ENCODE assay signal across 13 cellular contexts in the genomic region with DNA sequence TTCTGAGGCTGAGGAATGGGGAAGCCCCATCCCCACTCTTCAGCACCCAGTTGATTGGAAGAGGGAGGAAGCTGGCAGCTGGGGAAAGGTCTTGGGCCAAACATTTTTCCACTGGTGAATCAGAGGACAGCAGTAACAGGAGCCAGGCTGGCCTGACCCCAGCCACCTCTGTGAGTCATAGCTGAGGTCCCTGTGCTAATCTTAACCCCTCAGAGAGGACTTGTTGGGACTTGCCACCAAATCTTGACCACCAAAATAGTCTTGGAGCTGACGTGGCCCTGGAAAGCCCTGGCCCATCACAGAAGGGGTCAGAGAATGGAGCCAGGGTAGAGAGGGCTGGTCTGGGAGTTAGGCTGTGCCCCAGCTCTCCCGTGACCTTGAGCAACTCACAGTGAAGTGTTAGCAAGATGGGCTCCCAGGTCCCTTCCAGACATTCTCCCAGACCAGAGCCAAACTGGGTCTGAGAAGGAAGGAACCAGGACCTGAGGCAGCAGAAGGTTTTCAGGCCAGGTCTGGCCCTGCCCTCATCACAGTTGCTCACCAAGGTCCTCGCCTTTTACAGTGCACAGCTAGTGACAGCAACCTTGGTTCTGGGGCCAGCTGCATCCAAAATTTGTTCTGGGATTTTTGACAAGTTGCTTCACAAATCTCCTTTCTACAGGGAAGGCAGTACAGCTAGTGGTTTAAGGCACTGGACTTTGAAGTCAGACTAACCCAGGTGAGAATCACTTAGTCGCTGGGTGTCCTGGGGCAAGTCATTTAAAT.
DNase-seq lines count a peak whose midpoint lies in the region; ATAC-seq, FAIRE-seq and TF ChIP-seq lines count a peak whose summit lies in the region.
"Had no signal": no experiment of that assay in that cellular context is flagged by ENCODE, and none has a peak within 500 bp of the region (broad histone marks: within the 10 kb centered on the region; RNA-seq: fewer than 3 reads in every experiment).

No MANE protein-coding gene starts in this region.

- peak in 1 of 2 experiments; percentile 47; a peak in 3 of 6 replicates for ATAC-seq in A549

- no peaks in the 10 kb centered on the region for H3K36me3 ChIP-seq in colonic mucosa
- H3K36me3 ChIP-seq: uterus had no signal

- no peak for TF ChIP-seq CTCF in A549 (IDR thresholded peaks at IDR 0.05)
- no peak for TF ChIP-seq CTCF in colonic mucosa (IDR thresholded peaks at IDR 0.05)
- TF ChIP-seq CTCF in lower leg skin (IDR thresholded peaks at IDR 0.05) = no peak
- no peak for TF ChIP-seq CTCF in type B pancreatic cell (conservative IDR thresholded peaks at IDR 0.05)

- peak; percentile 25 to 47 for DNase-seq in A549 (ENCODE audit: low read depth in 1 of 2, low spot score in 1 of 2)
- DNase-seq in HPDE6-E6E7 (ENCODE audit: extremely low spot score) = peak; percentile 60
- peak; percentile 24 for DNase-seq in colonic mucosa
- peak; percentile 58 to 94 for DNase-seq in lower leg skin (ENCODE audit: low spot score in 2 of 2)
- DNase-seq in type B pancreatic cell (ENCODE audit: extremely low spot score, unreplicated experiment) = no peak
- no peak for DNase-seq in NCI-H2227 (lab: John Stamatoyannopoulos, UW; ENCODE audit: unreplicated experiment)
- DNase-seq in NCI-H226 = no peak
- DNase-seq in DMS79 treated with DMSO at 0.1 percent for 48 hours (lab: John Stamatoyannopoulos, UW) = no peak
- DNase-seq: NCI-H187 treated with DMSO at 0.1 percent for 48 hours; stimulated activated CD4-positive, alpha-beta T cell treated with anti-CD3 and anti-CD28 coated beads, Interleukin-12 subunit alpha, Interleukin-12 subunit beta, amount 100 ng/mL, for 4 hours had no signal

- 0 out of 5 replicates have a peak, but pooled peaks of 1 of the 2 experiments have one; percentile 13 for TF ChIP-seq EP300 in A549 (IDR thresholded peaks at IDR 0.05)

- CTCF ChIA-PET in A549 (lab: Yijun Ruan, JAX) = interaction anchor here (0.7 to 2.5 kb wide), 9 partner anchors 10 to 698 kb away, joined by 3 to 6 read pairs (median 3); no protein-coding TSS in a partner anchor

- TF ChIP-seq POLR2A in A549 (IDR thresholded peaks at IDR 0.05; ENCODE audit: low read length) (no peak), lower leg skin (IDR thresholded peaks at IDR 0.05) (no peak)

- POLR2A ChIA-PET in A549 (lab: Yijun Ruan, JAX) = no interaction called here

- no peaks in the 10 kb centered on the region for H3K36me3 Mint-ChIP-seq in type B pancreatic cell
- H3K36me3 Mint-ChIP-seq: activated naive CD8-positive, alpha-beta T cell had no signal

- intact Hi-C loops in colonic mucosa (cut with DNase I) = no loop called here
- intact Hi-C loops in lower leg skin (cut with DNase I; ENCODE audit: low total_unique reads) = no loop called here

- TF ChIP-seq RAD21 in A549 (conservative IDR thresholded peaks at IDR 0.05 in 1 of 2, IDR thresholded peaks at IDR 0.05 in 1 of 2) = no peak

- peak overlapping the region; percentile 35 for H3K4me2 ChIP-seq in A549

- WGBS in A549 (ENCODE audit: missing lambda C conversion rate) = 80% methylated on average over 4 of the region's 4 CpGs
- WGBS in lower leg skin, 2 donors = 65 to 74% methylated on average over 4 of the region's 4 CpGs

- H3K27ac ChIP-seq in A549 (peak overlapping the region; percentile 50 to 78), colonic mucosa (no peak overlapping the region)
- H3K27ac ChIP-seq: uterus had no signal

- peaks cover 9% of the 10 kb centered on the region for H3K27me3 Mint-ChIP-seq in type B pancreatic cell

- H3K4me3 ChIP-seq in A549 (no peak overlapping the region), colonic mucosa (no peak overlapping the region), lower leg skin (ENCODE audit: low read depth, poor library complexity, severe bottlenecking) (no peak overlapping the region)
- H3K4me3 ChIP-seq: uterus had no signal

- H3K4me3 Mint-ChIP-seq in type B pancreatic cell = no peak overlapping the region
- H3K4me3 Mint-ChIP-seq: activated naive CD8-positive, alpha-beta T cell; T-helper 2 cell treated with Interferon-gamma antibody and Interleukin-4, amounts not matched to agents 5 μg/mL and 100 μg/mL, for 36 hours had no signal

- no peaks in the 10 kb centered on the region for H3K9me3 Mint-ChIP-seq in type B pancreatic cell
- H3K9me3 Mint-ChIP-seq: T-helper 2 cell treated with Interferon-gamma antibody and Interleukin-4, amounts not matched to agents 5 μg/mL and 100 μg/mL, for 36 hours had no signal

- FAIRE-seq in A549 (lab: Jason Lieb, UNC) = no peak

- no peaks in the 10 kb centered on the region for H3K27me3 ChIP-seq in colonic mucosa
- H3K27me3 ChIP-seq: uterus had no signal

- no peak overlapping the region for H3K9ac ChIP-seq in colonic mucosa (ENCODE audit: low read depth in 2 of 2, low read length in 2 of 2)

- no peak overlapping the region for H3K27ac Mint-ChIP-seq in type B pancreatic cell
- H3K27ac Mint-ChIP-seq: activated naive CD8-positive, alpha-beta T cell; T-helper 2 cell treated with Interferon-gamma antibody and Interleukin-4, amounts not matched to agents 5 μg/mL and 100 μg/mL, for 36 hours had no signal

- peaks cover 25% of the 10 kb centered on the region for H3K4me1 Mint-ChIP-seq in type B pancreatic cell (ENCODE audit: unreplicated experiment)

- peaks cover 43% of the 10 kb centered on the region for H3K4me1 ChIP-seq in A549
- H3K4me1 ChIP-seq in colonic mucosa = no peaks in the 10 kb centered on the region
- H3K4me1 ChIP-seq: uterus had no signal

- H3K9me3 ChIP-seq in A549 (peaks cover 17% of the 10 kb centered on the region), colonic mucosa (no peaks in the 10 kb centered on the region)
- H3K9me3 ChIP-seq: uterus had no signal

TF ChIP-seq in A549, 52 proteins besides CTCF, POLR2A, EP300 and RAD21:
- peak; percentile 46; the same call in 1 of the 2 replicates for TF ChIP-seq JUNB (IDR thresholded peaks at IDR 0.05)
- no peak for TF ChIP-seq GATA3 (IDR thresholded peaks at IDR 0.05; ENCODE audit: borderline replicate concordance)
- no peak for TF ChIP-seq FOSL2 (IDR thresholded peaks at IDR 0.05)
- TF ChIP-seq FOSL2 (CRISPR knock-in tag; IDR thresholded peaks at IDR 0.05) = peak; percentile 20; the same call in 1 of the 2 replicates

Comparison
In these comparisons a context has a peak if more than half of its experiments do, and no peak if none do; other contexts are left out.
1. DNase-seq: peak in A549 (2 of 2), HPDE6-E6E7 (single experiment), colonic mucosa (single experiment) and lower leg skin (2 of 2); none in type B pancreatic cell (single experiment), NCI-H2227 (single experiment), NCI-H226 (single experiment) and DMS79 treated with DMSO at 0.1 percent for 48 hours (single experiment).